1 cellular context compared by ENCODE assay signal in genomic region chr10:89213191-89213808, GRCh38.
TF ChIP-seq lines count a peak whose summit lies in the region.

No MANE protein-coding gene starts in this region.

TF ChIP-seq in A549, 52 proteins besides CTCF, POLR2A, EP300 and RAD21:
- TF ChIP-seq SMC3 (IDR thresholded peaks at IDR 0.05) (peak; percentile 85), KDM1A (IDR thresholded peaks at IDR 0.05; ENCODE audit: low read depth) (no peak)
